11 cellular contexts compared by ENCODE assay signal in the genomic region with DNA sequence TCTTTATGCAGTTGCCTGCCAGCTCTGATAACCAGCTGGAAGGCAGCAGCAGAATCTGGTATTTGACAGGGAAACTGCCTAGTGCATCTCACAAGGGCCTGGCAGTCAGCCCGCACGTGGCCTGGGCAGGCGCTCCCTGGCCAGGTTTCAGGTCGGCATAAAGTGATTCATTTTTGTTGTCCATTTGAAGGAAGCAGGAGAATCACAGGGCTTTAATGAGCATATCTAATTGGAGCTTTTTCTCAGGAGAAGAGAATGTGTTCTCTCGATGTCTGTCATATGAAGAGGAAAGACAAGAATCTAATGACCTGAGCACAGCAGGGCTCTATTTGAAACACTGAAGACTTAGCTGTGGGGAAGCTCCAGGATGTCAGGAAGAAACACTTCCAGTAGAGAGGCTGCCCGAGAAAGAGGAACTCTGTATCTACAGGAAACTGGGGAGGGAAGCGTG.
DNase-seq lines count a peak whose midpoint lies in the region; ATAC-seq and TF ChIP-seq lines count a peak whose summit lies in the region.
"Had no signal": no experiment of that assay in that cellular context is flagged by ENCODE, and none has a peak within 500 bp of the region (broad histone marks: within the 10 kb centered on the region; RNA-seq: fewer than 3 reads in every experiment).

No MANE protein-coding gene starts in this region.

- TF ChIP-seq CTCF in HFFc6 (IDR thresholded peaks at IDR 0.05), result no peak
- TF ChIP-seq CTCF in endothelial cell (IDR thresholded peaks at IDR 0.05; ENCODE audit: unreplicated experiment), result no peak

- H3K27ac Mint-ChIP-seq in HFFc6 (no peak overlapping the region), endothelial cell (ENCODE audit: unreplicated experiment) (peak overlapping the region; percentile 26)
- H3K27ac Mint-ChIP-seq in activated CD8-positive, alpha-beta memory T cell treated with anti-CD3 and anti-CD28 coated beads, Interleukin-2, amount 10 ng/mL, durations not matched to agents 7 days and 5 days, result no peak overlapping the region
- H3K27ac Mint-ChIP-seq: activated T-cell treated with anti-CD3 and anti-CD28 coated beads, Interleukin-2, amount 50 U/mL, for 24 hours had no signal

- peaks cover 11% of the 10 kb centered on the region for H3K9me3 Mint-ChIP-seq in HFFc6
- peaks cover 5% of the 10 kb centered on the region for H3K9me3 Mint-ChIP-seq in endothelial cell (ENCODE audit: unreplicated experiment)
- H3K9me3 Mint-ChIP-seq in activated CD8-positive, alpha-beta memory T cell treated with anti-CD3 and anti-CD28 coated beads, Interleukin-2, amount 10 ng/mL, durations not matched to agents 7 days and 5 days (ENCODE audit: low read depth), result peaks cover 8% of the 10 kb centered on the region

- H3K36me3 Mint-ChIP-seq in HFFc6 (ENCODE audit: low read depth) (0 out of 2 replicates have a peak, but pooled peaks cover 7% of the 10 kb centered on the region), endothelial cell (ENCODE audit: low read depth, unreplicated experiment) (no peaks in the 10 kb centered on the region)
- H3K36me3 Mint-ChIP-seq in activated CD8-positive, alpha-beta memory T cell treated with anti-CD3 and anti-CD28 coated beads, Interleukin-2, amount 10 ng/mL, durations not matched to agents 7 days and 5 days, result no peaks in the 10 kb centered on the region

- peaks cover 7% of the 10 kb centered on the region for H3K4me1 Mint-ChIP-seq in HFFc6 (ENCODE audit: low read depth)
- peaks cover 22% of the 10 kb centered on the region for H3K4me1 Mint-ChIP-seq in endothelial cell (ENCODE audit: unreplicated experiment)
- H3K4me1 Mint-ChIP-seq in activated CD8-positive, alpha-beta memory T cell treated with anti-CD3 and anti-CD28 coated beads, Interleukin-2, amount 10 ng/mL, durations not matched to agents 7 days and 5 days, result no peaks in the 10 kb centered on the region

- DNase-seq in HFFc6 (peak; percentile 10), NCI-H226 (peak; percentile 47), endothelial cell (ENCODE audit: low spot score) (peak; percentile 12), renal cortical epithelial cell (ENCODE audit: low read depth) (peak; percentile 2), mesenteric fat pad (ENCODE audit: low spot score) (no peak)
- DNase-seq in activated CD8-positive, alpha-beta memory T cell treated with anti-CD3 and anti-CD28 coated beads, Interleukin-2, amount 10 ng/mL, durations not matched to agents 7 days and 5 days, result no peak
- DNase-seq: activated T-cell treated with anti-CD3 and anti-CD28 coated beads, Interleukin-2, amount 50 U/mL, for 24 hours; NCI-H524 treated with DMSO at 0.1 percent for 48 hours; stimulated activated CD4-positive, alpha-beta T cell treated with anti-CD3 and anti-CD28 coated beads, Interleukin-2, amount 100 ng/mL, for 24 hours had no signal

- H3K4me3 Mint-ChIP-seq in HFFc6, result no peak overlapping the region
- H3K4me3 Mint-ChIP-seq in endothelial cell (ENCODE audit: unreplicated experiment), result no peak overlapping the region
- no peak overlapping the region for H3K4me3 Mint-ChIP-seq in activated CD8-positive, alpha-beta memory T cell treated with anti-CD3 and anti-CD28 coated beads, Interleukin-2, amount 10 ng/mL, durations not matched to agents 7 days and 5 days
- H3K4me3 Mint-ChIP-seq: activated T-cell treated with anti-CD3 and anti-CD28 coated beads, Interleukin-2, amount 50 U/mL, for 24 hours had no signal

- ATAC-seq in GM18873 (IDR thresholded peaks at IDR 0.05; ENCODE audit: low FRiP score, unreplicated experiment) (no peak), GM21381 (IDR thresholded peaks at IDR 0.05; ENCODE audit: unreplicated experiment) (no peak)
- no peak for ATAC-seq in activated CD8-positive, alpha-beta memory T cell treated with anti-CD3 and anti-CD28 coated beads, Interleukin-2, amount 10 ng/mL, durations not matched to agents 7 days and 5 days

- CTCF ChIA-PET in activated CD8-positive, alpha-beta memory T cell treated with anti-CD3 and anti-CD28 coated beads, Interleukin-2, amount 10 ng/mL, durations not matched to agents 7 days and 5 days (lab: Charles Lee), result no interaction called here

- peaks cover 4% of the 10 kb centered on the region for H3K27me3 Mint-ChIP-seq in HFFc6 (ENCODE audit: insufficient read depth)
- H3K27me3 Mint-ChIP-seq in endothelial cell (ENCODE audit: unreplicated experiment), result peaks cover 1% of the 10 kb centered on the region
- H3K27me3 Mint-ChIP-seq in activated CD8-positive, alpha-beta memory T cell treated with anti-CD3 and anti-CD28 coated beads, Interleukin-2, amount 10 ng/mL, durations not matched to agents 7 days and 5 days, result peaks cover 4% of the 10 kb centered on the region

Comparison
In these comparisons a context has a peak if more than half of its experiments do, and no peak if none do; other contexts are left out.
1. DNase-seq: peak in HFFc6 (single experiment), NCI-H226 (single experiment), endothelial cell (single experiment) and renal cortical epithelial cell (single experiment); none in mesenteric fat pad (single experiment) and activated CD8-positive, alpha-beta memory T cell treated with anti-CD3 and anti-CD28 coated beads, Interleukin-2, amount 10 ng/mL, durations not matched to agents 7 days and 5 days (single experiment).